In genomic region chr6:47303383-47303782, GRCh38 we compare ENCODE assay signal across 14 cellular contexts. TPM values are rescaled to one million over a fixed set of nuclear protein-coding genes. Genes with fewer than 3 reads are reported as not detected.
DNase-seq lines count a peak whose midpoint lies in the region; ATAC-seq and TF ChIP-seq lines count a peak whose summit lies in the region.
"Had no signal": no experiment of that assay in that cellular context is flagged by ENCODE, and none has a peak within 500 bp of the region (broad histone marks: within the 10 kb centered on the region; RNA-seq: fewer than 3 reads in every experiment).

No MANE protein-coding gene starts in this region.

- H3K27ac ChIP-seq in upper lobe of right lung, result no peak overlapping the region
- H3K27ac ChIP-seq: left lung, prostate gland, SJSA1 had no signal

- no peaks in the 10 kb centered on the region for H3K36me3 ChIP-seq in upper lobe of right lung
- H3K36me3 ChIP-seq: left lung, prostate gland, SJSA1 had no signal

- peaks cover 2% of the 10 kb centered on the region for H3K4me1 Mint-ChIP-seq in stimulated activated effector memory CD8-positive, alpha-beta T cell treated with anti-CD3 and anti-CD28 coated beads, Interleukin-12 subunit alpha, Interleukin-12 subunit beta, amount 100 ng/mL, for 72 hours

- no peak for TF ChIP-seq CTCF in upper lobe of right lung (IDR thresholded peaks at IDR 0.05)

- no peak overlapping the region for H3K4me3 ChIP-seq in upper lobe of right lung
- H3K4me3 ChIP-seq: left lung, prostate gland, SJSA1 had no signal

- H3K4me3 Mint-ChIP-seq in stimulated activated effector memory CD8-positive, alpha-beta T cell treated with anti-CD3 and anti-CD28 coated beads, Interleukin-12 subunit alpha, Interleukin-12 subunit beta, amount 100 ng/mL, for 72 hours, result no peak overlapping the region
- H3K4me3 Mint-ChIP-seq: HFFc6 had no signal

- no peaks in the 10 kb centered on the region for H3K9me3 ChIP-seq in upper lobe of right lung
- H3K9me3 ChIP-seq: left lung, prostate gland, SJSA1 had no signal

- no peaks in the 10 kb centered on the region for H3K9me3 Mint-ChIP-seq in stimulated activated effector memory CD8-positive, alpha-beta T cell treated with anti-CD3 and anti-CD28 coated beads, Interleukin-12 subunit alpha, Interleukin-12 subunit beta, amount 100 ng/mL, for 72 hours
- H3K9me3 Mint-ChIP-seq: HFFc6 had no signal

- H3K27ac Mint-ChIP-seq in stimulated activated effector memory CD8-positive, alpha-beta T cell treated with anti-CD3 and anti-CD28 coated beads, Interleukin-12 subunit alpha, Interleukin-12 subunit beta, amount 100 ng/mL, for 72 hours, result no peak overlapping the region
- H3K27ac Mint-ChIP-seq: HFFc6 had no signal

- no peaks in the 10 kb centered on the region for H3K27me3 ChIP-seq in upper lobe of right lung

- H3K36me3 Mint-ChIP-seq in stimulated activated effector memory CD8-positive, alpha-beta T cell treated with anti-CD3 and anti-CD28 coated beads, Interleukin-12 subunit alpha, Interleukin-12 subunit beta, amount 100 ng/mL, for 72 hours, result no peaks in the 10 kb centered on the region

- intact Hi-C loops in upper lobe of right lung (cut with DNase I), result no loop called here

- peaks cover 4% of the 10 kb centered on the region for H3K4me1 ChIP-seq in upper lobe of right lung
- H3K4me1 ChIP-seq: prostate gland, SJSA1 had no signal

- DNase-seq in stimulated activated effector memory CD8-positive, alpha-beta T cell treated with anti-CD3 and anti-CD28 coated beads, Interleukin-12 subunit alpha, Interleukin-12 subunit beta, amount 100 ng/mL, for 72 hours (ENCODE audit: low spot score in 2 of 2), result no peak
- DNase-seq in upper lobe of right lung (no peak), COR-L47 (lab: John Stamatoyannopoulos, UW) (no peak)
- DNase-seq in activated effector memory CD4-positive, alpha-beta T cell treated with anti-CD3 and anti-CD28 coated beads, Interleukin-2, amount 50 U/mL, for 16 hours, result no peak
- DNase-seq: activated naive CD4-positive, alpha-beta T cell; HFFc6; left lung; NCI-H1092; NCI-H2171 had no signal

- ATAC-seq in GM18511 (IDR thresholded peaks at IDR 0.05; ENCODE audit: unreplicated experiment) (peak; percentile 74), GM19395 (IDR thresholded peaks at IDR 0.05; ENCODE audit: unreplicated experiment) (peak; percentile 65), HG03354 (IDR thresholded peaks at IDR 0.05; ENCODE audit: poor library complexity, severe bottlenecking, unreplicated experiment) (peak; percentile 75), upper lobe of right lung (no peak)
- peak; percentile 57 for ATAC-seq in stimulated activated effector memory CD8-positive, alpha-beta T cell treated with anti-CD3 and anti-CD28 coated beads, Interleukin-12 subunit alpha, Interleukin-12 subunit beta, amount 100 ng/mL, for 72 hours
- ATAC-seq: left lung had no signal

RNA-seq across cellular contexts. Expression of gene TNFRSF21, which starts 6.3 kb away (rescaled TPM):
- 28.9 TPM for total RNA-seq in upper lobe of right lung
